Comparison of ENCODE assay signal across 1 cellular context in genomic region chr19:3608079-3608641, GRCh38.
A peak's percentile ranks its signal among the peaks of the same experiment; 100 is the strongest.
TF ChIP-seq lines count a peak whose summit lies in the region.

No MANE protein-coding gene starts in this region.

TF ChIP-seq in K562, 482 proteins besides CTCF, POLR2A, EP300 and RAD21 (continued from another document and continues in another):
- no peak for TF ChIP-seq USF1 (CRISPR knock-in tag; IDR thresholded peaks at IDR 0.05)
- TF ChIP-seq TGIF2 (CRISPR knock-in tag; IDR thresholded peaks at IDR 0.05): no peak
- TF ChIP-seq CHD1 (IDR thresholded peaks at IDR 0.05; ENCODE audit: low read length): peak; percentile 50
- TF ChIP-seq CGGBP1 (CRISPR knock-in tag; IDR thresholded peaks at IDR 0.05): no peak
- no peak for TF ChIP-seq ILK (tag; IDR thresholded peaks at IDR 0.05; ENCODE audit: borderline replicate concordance, low read depth)
- TF ChIP-seq C11orf30 (IDR thresholded peaks at IDR 0.05; ENCODE audit: low read depth): no peak
- TF ChIP-seq NFRKB (IDR thresholded peaks at IDR 0.05; ENCODE audit: low read depth): peak; percentile 98
- TF ChIP-seq ZNF197 (CRISPR knock-in tag; IDR thresholded peaks at IDR 0.05; ENCODE audit: low read depth): no peak
- TF ChIP-seq DMBX1 (CRISPR knock-in tag; IDR thresholded peaks at IDR 0.05; ENCODE audit: borderline replicate concordance): peak; percentile 52; the same call in 1 of the 2 replicates
- TF ChIP-seq RUNX1 (IDR thresholded peaks at IDR 0.05; ENCODE audit: low read depth): no peak
- no peak for TF ChIP-seq NELFE (IDR thresholded peaks at IDR 0.05; ENCODE audit: insufficient read depth, insufficient read length)
- TF ChIP-seq, protein P1, sequence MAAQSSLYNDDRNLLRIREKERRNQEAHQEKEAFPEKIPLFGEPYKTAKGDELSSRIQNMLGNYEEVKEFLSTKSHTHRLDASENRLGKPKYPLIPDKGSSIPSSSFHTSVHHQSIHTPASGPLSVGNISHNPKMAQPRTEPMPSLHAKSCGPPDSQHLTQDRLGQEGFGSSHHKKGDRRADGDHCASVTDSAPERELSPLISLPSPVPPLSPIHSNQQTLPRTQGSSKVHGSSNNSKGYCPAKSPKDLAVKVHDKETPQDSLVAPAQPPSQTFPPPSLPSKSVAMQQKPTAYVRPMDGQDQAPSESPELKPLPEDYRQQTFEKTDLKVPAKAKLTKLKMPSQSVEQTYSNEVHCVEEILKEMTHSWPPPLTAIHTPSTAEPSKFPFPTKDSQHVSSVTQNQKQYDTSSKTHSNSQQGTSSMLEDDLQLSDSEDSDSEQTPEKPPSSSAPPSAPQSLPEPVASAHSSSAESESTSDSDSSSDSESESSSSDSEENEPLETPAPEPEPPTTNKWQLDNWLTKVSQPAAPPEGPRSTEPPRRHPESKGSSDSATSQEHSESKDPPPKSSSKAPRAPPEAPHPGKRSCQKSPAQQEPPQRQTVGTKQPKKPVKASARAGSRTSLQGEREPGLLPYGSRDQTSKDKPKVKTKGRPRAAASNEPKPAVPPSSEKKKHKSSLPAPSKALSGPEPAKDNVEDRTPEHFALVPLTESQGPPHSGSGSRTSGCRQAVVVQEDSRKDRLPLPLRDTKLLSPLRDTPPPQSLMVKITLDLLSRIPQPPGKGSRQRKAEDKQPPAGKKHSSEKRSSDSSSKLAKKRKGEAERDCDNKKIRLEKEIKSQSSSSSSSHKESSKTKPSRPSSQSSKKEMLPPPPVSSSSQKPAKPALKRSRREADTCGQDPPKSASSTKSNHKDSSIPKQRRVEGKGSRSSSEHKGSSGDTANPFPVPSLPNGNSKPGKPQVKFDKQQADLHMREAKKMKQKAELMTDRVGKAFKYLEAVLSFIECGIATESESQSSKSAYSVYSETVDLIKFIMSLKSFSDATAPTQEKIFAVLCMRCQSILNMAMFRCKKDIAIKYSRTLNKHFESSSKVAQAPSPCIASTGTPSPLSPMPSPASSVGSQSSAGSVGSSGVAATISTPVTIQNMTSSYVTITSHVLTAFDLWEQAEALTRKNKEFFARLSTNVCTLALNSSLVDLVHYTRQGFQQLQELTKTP (IDR thresholded peaks at IDR 0.05; ENCODE audit: low read depth in 1 of 2, partially characterized antibody in 2 of 2): peak in 1 of 2 experiments; percentile 13
- TF ChIP-seq ETV6 (IDR thresholded peaks at IDR 0.05; ENCODE audit: borderline replicate concordance in 1 of 2, low read depth in 2 of 2, low read length in 1 of 2): 0 out of 4 replicates have a peak, but pooled peaks of 1 of the 2 experiments have one; percentile 12
- no peak for TF ChIP-seq ETV6 (CRISPR knock-in tag; IDR thresholded peaks at IDR 0.05; ENCODE audit: borderline replicate concordance)
- TF ChIP-seq ZFPM2 (CRISPR knock-in tag; IDR thresholded peaks at IDR 0.05): no peak
- no peak for TF ChIP-seq HIVEP1 (CRISPR knock-in tag; IDR thresholded peaks at IDR 0.05)
- TF ChIP-seq FOXA3 (CRISPR knock-in tag; conservative IDR thresholded peaks at IDR 0.05 in 1 of 2, IDR thresholded peaks at IDR 0.05 in 1 of 2): no peak
- no peak for TF ChIP-seq PCBP1 (IDR thresholded peaks at IDR 0.05; ENCODE audit: low read depth, low read length, poor library complexity, severe bottlenecking)
- no peak for TF ChIP-seq NFATC3 (IDR thresholded peaks at IDR 0.05)
- TF ChIP-seq ZZZ3 (IDR thresholded peaks at IDR 0.05): no peak
- TF ChIP-seq TRIM24 (IDR thresholded peaks at IDR 0.05): 0 out of 4 replicates have a peak, but pooled peaks of 1 of the 2 experiments have one; percentile 4
- TF ChIP-seq PURB (CRISPR knock-in tag; IDR thresholded peaks at IDR 0.05; ENCODE audit: low read depth): no peak
- TF ChIP-seq CREB1 (IDR thresholded peaks at IDR 0.05): no peak
- TF ChIP-seq CREB1 (CRISPR knock-in tag; IDR thresholded peaks at IDR 0.05): no peak
- no peak for TF ChIP-seq SLC30A9 (CRISPR knock-in tag; IDR thresholded peaks at IDR 0.05)
- no peak for TF ChIP-seq SAFB2 (IDR thresholded peaks at IDR 0.05; ENCODE audit: borderline replicate concordance, low read depth, low read length, severe bottlenecking)
- TF ChIP-seq L3MBTL2 (IDR thresholded peaks at IDR 0.05): no peak
- TF ChIP-seq XRCC5 (IDR thresholded peaks at IDR 0.05; ENCODE audit: low read depth, low read length): no peak
- TF ChIP-seq SMARCA5 (IDR thresholded peaks at IDR 0.05): peak; percentile 78; the same call in 1 of the 2 replicates
- peak; percentile 86 for TF ChIP-seq SOX6 (IDR thresholded peaks at IDR 0.05)
- no peak for TF ChIP-seq TFAM (CRISPR knock-in tag; conservative IDR thresholded peaks at IDR 0.05)
- TF ChIP-seq, protein P2, sequence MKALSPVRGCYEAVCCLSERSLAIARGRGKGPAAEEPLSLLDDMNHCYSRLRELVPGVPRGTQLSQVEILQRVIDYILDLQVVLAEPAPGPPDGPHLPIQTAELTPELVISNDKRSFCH (CRISPR knock-in tag; IDR thresholded peaks at IDR 0.05): no peak
- TF ChIP-seq, protein P2 (tag; IDR thresholded peaks at IDR 0.05): peak; percentile 70; the same call in 1 of the 2 replicates
- no peak for TF ChIP-seq ZNF224 (CRISPR knock-in tag; IDR thresholded peaks at IDR 0.05)
- no peak for TF ChIP-seq SRSF3 (IDR thresholded peaks at IDR 0.05; ENCODE audit: insufficient read depth, low read length)
- 0 out of 2 replicates have a peak, but pooled peaks have one; percentile 56 for TF ChIP-seq ZNF449 (CRISPR knock-in tag; IDR thresholded peaks at IDR 0.05)
- TF ChIP-seq FOSL1 (tag; conservative IDR thresholded peaks at IDR 0.05): no peak
- TF ChIP-seq TRIM28 (IDR thresholded peaks at IDR 0.05): no peak
- TF ChIP-seq GATA2 (CRISPR knock-in tag; IDR thresholded peaks at IDR 0.05): no peak
- TF ChIP-seq SNRNP70 (optimal IDR thresholded peaks at IDR 0.05; ENCODE audit: low read depth, low read length): no peak
- TF ChIP-seq, protein P3, sequence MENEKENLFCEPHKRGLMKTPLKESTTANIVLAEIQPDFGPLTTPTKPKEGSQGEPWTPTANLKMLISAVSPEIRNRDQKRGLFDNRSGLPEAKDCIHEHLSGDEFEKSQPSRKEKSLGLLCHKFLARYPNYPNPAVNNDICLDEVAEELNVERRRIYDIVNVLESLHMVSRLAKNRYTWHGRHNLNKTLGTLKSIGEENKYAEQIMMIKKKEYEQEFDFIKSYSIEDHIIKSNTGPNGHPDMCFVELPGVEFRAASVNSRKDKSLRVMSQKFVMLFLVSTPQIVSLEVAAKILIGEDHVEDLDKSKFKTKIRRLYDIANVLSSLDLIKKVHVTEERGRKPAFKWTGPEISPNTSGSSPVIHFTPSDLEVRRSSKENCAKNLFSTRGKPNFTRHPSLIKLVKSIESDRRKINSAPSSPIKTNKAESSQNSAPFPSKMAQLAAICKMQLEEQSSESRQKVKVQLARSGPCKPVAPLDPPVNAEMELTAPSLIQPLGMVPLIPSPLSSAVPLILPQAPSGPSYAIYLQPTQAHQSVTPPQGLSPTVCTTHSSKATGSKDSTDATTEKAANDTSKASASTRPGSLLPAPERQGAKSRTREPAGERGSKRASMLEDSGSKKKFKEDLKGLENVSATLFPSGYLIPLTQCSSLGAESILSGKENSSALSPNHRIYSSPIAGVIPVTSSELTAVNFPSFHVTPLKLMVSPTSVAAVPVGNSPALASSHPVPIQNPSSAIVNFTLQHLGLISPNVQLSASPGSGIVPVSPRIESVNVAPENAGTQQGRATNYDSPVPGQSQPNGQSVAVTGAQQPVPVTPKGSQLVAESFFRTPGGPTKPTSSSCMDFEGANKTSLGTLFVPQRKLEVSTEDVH (IDR thresholded peaks at IDR 0.05; ENCODE audit: low read depth, partially characterized antibody): no peak
- TF ChIP-seq ZNF551 (CRISPR knock-in tag; IDR thresholded peaks at IDR 0.05): no peak
- no peak for TF ChIP-seq MXI1 (IDR thresholded peaks at IDR 0.05; ENCODE audit: low read depth, low read length)
- TF ChIP-seq PKNOX1 (IDR thresholded peaks at IDR 0.05): peak; percentile 51
- TF ChIP-seq, protein P4, sequence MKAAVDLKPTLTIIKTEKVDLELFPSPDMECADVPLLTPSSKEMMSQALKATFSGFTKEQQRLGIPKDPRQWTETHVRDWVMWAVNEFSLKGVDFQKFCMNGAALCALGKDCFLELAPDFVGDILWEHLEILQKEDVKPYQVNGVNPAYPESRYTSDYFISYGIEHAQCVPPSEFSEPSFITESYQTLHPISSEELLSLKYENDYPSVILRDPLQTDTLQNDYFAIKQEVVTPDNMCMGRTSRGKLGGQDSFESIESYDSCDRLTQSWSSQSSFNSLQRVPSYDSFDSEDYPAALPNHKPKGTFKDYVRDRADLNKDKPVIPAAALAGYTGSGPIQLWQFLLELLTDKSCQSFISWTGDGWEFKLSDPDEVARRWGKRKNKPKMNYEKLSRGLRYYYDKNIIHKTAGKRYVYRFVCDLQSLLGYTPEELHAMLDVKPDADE (conservative IDR thresholded peaks at IDR 0.05; ENCODE audit: control insufficient read depth, low read depth, low read length): 0 out of 2 replicates have a peak, but pooled peaks have one; percentile 10
- TF ChIP-seq PCBP2 (IDR thresholded peaks at IDR 0.05; ENCODE audit: low read depth, low read length, poor library complexity, severe bottlenecking): no peak
- peak; percentile 43; the same call in 1 of the 2 replicates for TF ChIP-seq MYC (IDR thresholded peaks at IDR 0.05; ENCODE audit: low read depth, low read length)
- TF ChIP-seq MYC (CRISPR knock-in tag; IDR thresholded peaks at IDR 0.05; ENCODE audit: borderline replicate concordance, low read depth): no peak
- TF ChIP-seq DPF2 (IDR thresholded peaks at IDR 0.05): peak; percentile 75
- no peak for TF ChIP-seq ELF1 (tag; IDR thresholded peaks at IDR 0.05)
- TF ChIP-seq HMG20A (CRISPR knock-in tag; conservative IDR thresholded peaks at IDR 0.05): no peak
- TF ChIP-seq ASH1L (IDR thresholded peaks at IDR 0.05; ENCODE audit: borderline replicate concordance, low read depth, partially characterized antibody): no peak
- no peak for TF ChIP-seq PYGO2 (tag; IDR thresholded peaks at IDR 0.05)
- no peak for TF ChIP-seq KLF6 (CRISPR knock-in tag; IDR thresholded peaks at IDR 0.05; ENCODE audit: borderline replicate concordance)
- no peak for TF ChIP-seq ZNF589 (CRISPR knock-in tag; IDR thresholded peaks at IDR 0.05; ENCODE audit: low read depth)
